25 cellular contexts compared by ENCODE assay signal in the genomic region with DNA sequence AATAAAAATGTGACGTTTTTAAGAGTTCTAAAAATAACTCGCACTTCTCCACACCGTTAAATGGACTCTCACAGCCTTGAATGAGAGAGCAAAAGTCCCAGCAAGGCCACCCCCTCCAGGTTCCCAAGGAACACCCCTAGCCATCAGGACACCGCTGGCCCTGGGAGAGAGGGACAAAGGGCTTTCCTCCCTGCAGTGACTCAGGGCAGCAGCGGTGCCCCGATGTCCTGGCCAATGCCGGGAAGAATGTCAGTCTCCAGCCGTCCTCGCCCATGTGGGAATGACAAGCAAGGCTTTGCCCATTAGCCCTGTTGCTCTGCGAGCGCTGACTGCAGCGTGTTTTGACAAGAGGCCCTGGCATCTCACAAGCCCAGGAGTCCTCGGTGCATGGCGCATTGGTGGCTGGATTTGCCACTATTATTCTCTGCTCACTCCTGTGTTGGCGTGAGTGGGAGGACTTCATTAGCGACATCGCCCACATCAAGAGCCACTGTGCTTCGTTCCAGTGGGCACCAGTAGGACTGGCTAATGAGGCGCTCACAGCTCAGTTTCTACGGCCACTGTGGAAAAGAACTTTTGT.
"Had no signal": no experiment of that assay in that cellular context is flagged by ENCODE, and none has a peak within 500 bp of the region (broad histone marks: within the 10 kb centered on the region; RNA-seq: fewer than 3 reads in every experiment).

No MANE protein-coding gene starts in this region.

- H3K27ac ChIP-seq: skin epidermis, stomach, thyroid gland, upper lobe of left lung, vagina, WERI-Rb-1 had no signal

- H3K4me1 ChIP-seq: stomach, thyroid gland, upper lobe of left lung, vagina had no signal

- DNase-seq: activated CD4-positive, alpha-beta T cell treated with anti-CD3 and anti-CD28 coated beads for 48 hours; activated CD4-positive, alpha-beta T cell treated with anti-CD3 and anti-CD28 coated beads, Interleukin-2, amount 50 U/mL, for 48 hours; activated CD8-positive, alpha-beta memory T cell treated with anti-CD3 and anti-CD28 coated beads for 24 hours; activated effector memory CD4-positive, alpha-beta T cell treated with Interleukin-2 at 50 U/mL for 16 hours; activated naive CD4-positive, alpha-beta T cell treated with Interleukin-2 at 50 U/mL for 16 hours; endodermal cell; hippocampal formation; mesendoderm; natural killer cell; stimulated activated CD4-positive, alpha-beta T cell treated with anti-CD3 and anti-CD28 coated beads, Interleukin-1b, Interleukin-23, amount 100 ng/mL, for 48 hours; stimulated activated naive B cell treated with anti-CD40 and anti-IgM and Interleukin-4, amounts not matched to agents 10 μg/mL and 1 μg/mL and 100 μg/mL, for 72 hours; stomach; T-helper 9 cell; thyroid gland; WERI-Rb-1 had no signal

- H3K9me3 ChIP-seq: stomach, thyroid gland, upper lobe of left lung, vagina had no signal

- H3K4me3 ChIP-seq: lung, skin epidermis, stomach, thyroid gland, upper lobe of left lung, vagina had no signal

- ATAC-seq: activated CD4-positive, CD25-positive, alpha-beta regulatory T cell treated with anti-CD3 and anti-CD28 coated beads, Interleukin-2, amount 50 U/mL, for 24 hours; esophagus mucosa; left lobe of liver; natural killer cell; sciatic nerve; stimulated activated naive B cell treated with anti-CD40 and anti-IgM and Interleukin-4, amounts not matched to agents 10 μg/mL and 1 μg/mL and 100 μg/mL, for 72 hours had no signal

- H3K27me3 ChIP-seq: thyroid gland, upper lobe of left lung, vagina had no signal

- FAIRE-seq: keratinocyte, TTC549 had no signal

- H3K36me3 ChIP-seq: stomach, thyroid gland, upper lobe of left lung, vagina, WERI-Rb-1 had no signal
